Comparison of ENCODE assay signal across 1 cellular context in genomic region chr1:169348356-169349036, GRCh38.
TF ChIP-seq lines count a peak whose summit lies in the region.

No MANE protein-coding gene starts in this region.

TF ChIP-seq in HEK293, 187 proteins besides CTCF, POLR2A, EP300 and RAD21 (continued from another document):
- TF ChIP-seq, protein P1, sequence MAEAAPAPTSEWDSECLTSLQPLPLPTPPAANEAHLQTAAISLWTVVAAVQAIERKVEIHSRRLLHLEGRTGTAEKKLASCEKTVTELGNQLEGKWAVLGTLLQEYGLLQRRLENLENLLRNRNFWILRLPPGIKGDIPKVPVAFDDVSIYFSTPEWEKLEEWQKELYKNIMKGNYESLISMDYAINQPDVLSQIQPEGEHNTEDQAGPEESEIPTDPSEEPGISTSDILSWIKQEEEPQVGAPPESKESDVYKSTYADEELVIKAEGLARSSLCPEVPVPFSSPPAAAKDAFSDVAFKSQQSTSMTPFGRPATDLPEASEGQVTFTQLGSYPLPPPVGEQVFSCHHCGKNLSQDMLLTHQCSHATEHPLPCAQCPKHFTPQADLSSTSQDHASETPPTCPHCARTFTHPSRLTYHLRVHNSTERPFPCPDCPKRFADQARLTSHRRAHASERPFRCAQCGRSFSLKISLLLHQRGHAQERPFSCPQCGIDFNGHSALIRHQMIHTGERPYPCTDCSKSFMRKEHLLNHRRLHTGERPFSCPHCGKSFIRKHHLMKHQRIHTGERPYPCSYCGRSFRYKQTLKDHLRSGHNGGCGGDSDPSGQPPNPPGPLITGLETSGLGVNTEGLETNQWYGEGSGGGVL (tag by site-specific recombination; IDR thresholded peaks at IDR 0.05): no peak
- no peak for TF ChIP-seq ZNF155 (tag by site-specific recombination; IDR thresholded peaks at IDR 0.05)
- TF ChIP-seq ZNF2 (tag by site-specific recombination; IDR thresholded peaks at IDR 0.05): 0 out of 2 replicates have a peak, but pooled peaks have one; percentile 37
- TF ChIP-seq ZSCAN23 (tag by site-specific recombination; IDR thresholded peaks at IDR 0.05): no peak
- no peak for TF ChIP-seq ZNF311 (tag by site-specific recombination; IDR thresholded peaks at IDR 0.05; ENCODE audit: borderline replicate concordance)
- TF ChIP-seq, protein P2, sequence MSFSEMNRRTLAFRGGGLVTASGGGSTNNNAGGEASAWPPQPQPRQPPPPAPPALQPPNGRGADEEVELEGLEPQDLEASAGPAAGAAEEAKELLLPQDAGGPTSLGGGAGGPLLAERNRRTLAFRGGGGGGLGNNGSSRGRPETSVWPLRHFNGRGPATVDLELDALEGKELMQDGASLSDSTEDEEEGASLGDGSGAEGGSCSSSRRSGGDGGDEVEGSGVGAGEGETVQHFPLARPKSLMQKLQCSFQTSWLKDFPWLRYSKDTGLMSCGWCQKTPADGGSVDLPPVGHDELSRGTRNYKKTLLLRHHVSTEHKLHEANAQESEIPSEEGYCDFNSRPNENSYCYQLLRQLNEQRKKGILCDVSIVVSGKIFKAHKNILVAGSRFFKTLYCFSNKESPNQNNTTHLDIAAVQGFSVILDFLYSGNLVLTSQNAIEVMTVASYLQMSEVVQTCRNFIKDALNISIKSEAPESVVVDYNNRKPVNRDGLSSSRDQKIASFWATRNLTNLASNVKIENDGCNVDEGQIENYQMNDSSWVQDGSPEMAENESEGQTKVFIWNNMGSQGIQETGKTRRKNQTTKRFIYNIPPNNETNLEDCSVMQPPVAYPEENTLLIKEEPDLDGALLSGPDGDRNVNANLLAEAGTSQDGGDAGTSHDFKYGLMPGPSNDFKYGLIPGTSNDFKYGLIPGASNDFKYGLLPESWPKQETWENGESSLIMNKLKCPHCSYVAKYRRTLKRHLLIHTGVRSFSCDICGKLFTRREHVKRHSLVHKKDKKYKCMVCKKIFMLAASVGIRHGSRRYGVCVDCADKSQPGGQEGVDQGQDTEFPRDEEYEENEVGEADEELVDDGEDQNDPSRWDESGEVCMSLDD (tag by site-specific recombination; IDR thresholded peaks at IDR 0.05): no peak
- peak; percentile 88 for TF ChIP-seq ZNF654 (tag by site-specific recombination; IDR thresholded peaks at IDR 0.05; ENCODE audit: low read depth)
- TF ChIP-seq ZNF394 (tag by site-specific recombination; IDR thresholded peaks at IDR 0.05; ENCODE audit: borderline replicate concordance): no peak
- TF ChIP-seq PRDM6 (tag by site-specific recombination; IDR thresholded peaks at IDR 0.05): no peak
- TF ChIP-seq ZNF596 (tag by site-specific recombination; IDR thresholded peaks at IDR 0.05): no peak
- TF ChIP-seq ZNF292 (tag by site-specific recombination; IDR thresholded peaks at IDR 0.05; ENCODE audit: borderline replicate concordance, low read depth): no peak
- TF ChIP-seq ZNF404 (tag by site-specific recombination; IDR thresholded peaks at IDR 0.05): no peak
- peak; percentile 34; the same call in 1 of the 2 replicates for TF ChIP-seq ZNF660 (tag by site-specific recombination; IDR thresholded peaks at IDR 0.05)
